16 cellular contexts compared by ENCODE assay signal in the genomic region with DNA sequence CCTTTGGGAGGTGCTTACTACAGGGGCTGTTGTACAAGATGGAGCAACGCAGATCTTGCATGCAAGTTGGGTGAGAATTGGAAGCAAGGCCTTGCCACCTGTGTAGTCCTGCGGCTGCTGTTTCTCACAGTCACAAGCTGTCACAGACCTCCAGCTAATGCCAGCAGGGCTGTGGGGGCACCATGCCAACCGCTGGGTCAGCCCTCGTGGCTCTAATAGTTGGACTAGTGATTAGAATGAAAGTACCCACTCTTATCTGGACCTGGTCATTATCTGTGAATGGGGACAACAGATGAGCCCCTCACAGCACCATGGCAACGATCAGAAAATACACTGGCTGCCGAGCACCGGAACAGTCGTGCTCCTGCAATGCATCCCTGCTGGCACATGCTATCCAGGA.
"Had no signal": no experiment of that assay in that cellular context is flagged by ENCODE, and none has a peak within 500 bp of the region (broad histone marks: within the 10 kb centered on the region; RNA-seq: fewer than 3 reads in every experiment).

No MANE protein-coding gene starts in this region.

- H3K4me1 Mint-ChIP-seq: central memory CD8-positive, alpha-beta T cell; nephron had no signal

- H3K27ac Mint-ChIP-seq: activated T-helper 2 cell treated with anti-CD3 and anti-CD28 coated beads, Interferon-gamma antibody, Interleukin-2, Interleukin-4, amounts not matched to agents 10 μg/mL and 5 μg/mL and 100 μg/mL, durations not matched to agents 14 hours and 24 hours and 36 hours; dendritic cell treated with granulocyte-macrophage colony-stimulating factor and Interleukin-4, amounts not matched to agents 40 ng/mL and 50 ng/mL, for 4 days; nephron had no signal

- H3K4me1 ChIP-seq: suprapubic skin, upper lobe of left lung had no signal

- H3K4me3 Mint-ChIP-seq: central memory CD8-positive, alpha-beta T cell; dendritic cell treated with granulocyte-macrophage colony-stimulating factor and Interleukin-4, amounts not matched to agents 40 ng/mL and 50 ng/mL, for 4 days; nephron had no signal

- H3K27ac ChIP-seq: suprapubic skin, upper lobe of left lung had no signal

- H3K27me3 ChIP-seq: suprapubic skin, upper lobe of left lung had no signal

- H3K9me3 ChIP-seq: suprapubic skin had no signal

- H3K27me3 Mint-ChIP-seq: central memory CD8-positive, alpha-beta T cell; dendritic cell treated with granulocyte-macrophage colony-stimulating factor and Interleukin-4, amounts not matched to agents 40 ng/mL and 50 ng/mL, for 4 days had no signal

- H3K36me3 ChIP-seq: suprapubic skin, upper lobe of left lung had no signal

- H3K4me3 ChIP-seq: suprapubic skin, upper lobe of left lung had no signal

- ATAC-seq: left lobe of liver; stimulated activated naive CD8-positive, alpha-beta T cell treated with anti-CD3 and anti-CD28 coated beads, Interleukin-15, Interleukin-2, amounts not matched to agents 100 U/mL and 50 U/mL, for 24 hours had no signal

- DNase-seq: activated CD4-positive, alpha-beta T cell treated with anti-CD3 and anti-CD28 coated beads, Interleukin-2, amount 50 U/mL, for 1 hour; activated CD4-positive, CD25-positive, alpha-beta regulatory T cell; activated naive CD4-positive, alpha-beta T cell treated with anti-CD3 and anti-CD28 coated beads, Interleukin-2, amount 50 U/mL, for 16 hours; activated T-cell treated with anti-CD3 and anti-CD28 coated beads for 4 hours; mesenchymal stem cell; stimulated activated CD4-positive, alpha-beta T cell treated with anti-CD3 and anti-CD28 coated beads, Interleukin-4, amount 100 ng/mL, for 1 hour; stimulated activated CD8-positive, alpha-beta memory T cell treated with anti-CD3 and anti-CD28 coated beads, Interleukin-4, amount 100 ng/mL, for 48 hours; stimulated activated naive CD8-positive, alpha-beta T cell treated with anti-CD3 and anti-CD28 coated beads, Interleukin-15, Interleukin-2, amounts not matched to agents 100 U/mL and 50 U/mL, for 24 hours; T-helper 2 cell; upper lobe of left lung had no signal

- H3K9me3 Mint-ChIP-seq: activated T-helper 2 cell treated with anti-CD3 and anti-CD28 coated beads, Interferon-gamma antibody, Interleukin-2, Interleukin-4, amounts not matched to agents 10 μg/mL and 5 μg/mL and 100 μg/mL, durations not matched to agents 14 hours and 24 hours and 36 hours had no signal
